8 cellular contexts compared by ENCODE assay signal in genomic region chr1:61043010-61043820, GRCh38. TPM values are rescaled to one million over a fixed set of nuclear protein-coding genes. Genes with fewer than 3 reads are reported as not detected.
DNase-seq lines count a peak whose midpoint lies in the region; ATAC-seq and TF ChIP-seq lines count a peak whose summit lies in the region.

No MANE protein-coding gene starts in this region.

- ATAC-seq in lung (ENCODE audit: insufficient read depth, low FRiP score) = peak; percentile 89

- H3K4me3 ChIP-seq in HEK293 (ENCODE audit: low read depth, low read length) (peak overlapping the region; percentile 30), ectodermal cell (ENCODE audit: insufficient read depth, low read depth, low read length) (peak overlapping the region; percentile 32), lung (peak overlapping the region; percentile 52)

- POLR2A ChIA-PET in HEK293 (lab: Yijun Ruan, JAX) = no interaction called here

- H3K36me3 ChIP-seq in HEK293 (ENCODE audit: control insufficient read depth in 2 of 2, insufficient read depth in 1 of 2, low read length in 2 of 2) (no peaks in the 10 kb centered on the region), ectodermal cell (ENCODE audit: control insufficient read depth, insufficient read depth, low read length) (no peaks in the 10 kb centered on the region), lung (ENCODE audit: control insufficient read depth in 2 of 2, insufficient read depth in 2 of 2, low read length in 2 of 2) (no peaks in the 10 kb centered on the region)

- H3K27ac ChIP-seq in HEK293 (ENCODE audit: extremely low read depth, low read depth, low read length) = no peak overlapping the region; the same call in 1 of the 2 replicates
- H3K27ac ChIP-seq in ectodermal cell (ENCODE audit: insufficient read depth, low read depth, low read length, poor library complexity, severe bottlenecking) = no peak overlapping the region
- peak overlapping the region; percentile 17 to 61 for H3K27ac ChIP-seq in lung (ENCODE audit: low read depth in 1 of 2, low read length in 1 of 2)

- CTCF ChIA-PET in HEK293 (lab: Yijun Ruan, JAX) = interaction anchor here (0.6 to 3.9 kb wide), 34 partner anchors 11 to 1199 kb away, joined by 3 to 44 read pairs (median 3); no protein-coding TSS in a partner anchor

- TF ChIP-seq CTCF in HEK293 (tag by site-specific recombination; IDR thresholded peaks at IDR 0.05) (peak; percentile 84), lung (IDR thresholded peaks at IDR 0.05; ENCODE audit: control extremely low read depth, extremely low read depth) (peak; percentile 76)

- H3K9me3 ChIP-seq in HEK293 (ENCODE audit: control insufficient read depth, insufficient read depth, low read depth, low read length) = no peaks in the 10 kb centered on the region
- H3K9me3 ChIP-seq in ectodermal cell (ENCODE audit: control insufficient read depth, low read length) = no peaks in the 10 kb centered on the region
- no peaks in the 10 kb centered on the region for H3K9me3 ChIP-seq in lung (ENCODE audit: control insufficient read depth in 2 of 2, insufficient read depth in 1 of 2, low read length in 1 of 2)

- H3K4me1 ChIP-seq in HEK293 (ENCODE audit: control insufficient read depth, insufficient read depth, low read length) = no peaks in the 10 kb centered on the region; the same call in 1 of the 2 replicates
- H3K4me1 ChIP-seq in ectodermal cell (ENCODE audit: control insufficient read depth, insufficient read depth, low read length) = no peaks in the 10 kb centered on the region
- peaks cover 0 to 2% of the 10 kb centered on the region in 2 donors for H3K4me1 ChIP-seq in lung (ENCODE audit: control insufficient read depth in 2 of 2, insufficient read depth in 2 of 2, low read length in 2 of 2)

- WGBS in ectodermal cell, 2 experiments = 4 to 5% methylated on average over 85 of the region's 85 CpGs
- 4 to 10% methylated on average over 66 to 85 of the region's 85 CpGs for WGBS in lung, 2 donors

- DNase-seq in DMS114 treated with DMSO at 0.1 percent for 48 hours (lab: John Stamatoyannopoulos, UW; ENCODE audit: unreplicated experiment) (peak; percentile 41), NCI-H2227 (lab: John Stamatoyannopoulos, UW; ENCODE audit: unreplicated experiment) (peak; percentile 82), lung (ENCODE audit: low spot score) (peak; percentile 91), SW480 (ENCODE audit: low spot score) (no peak)
- peak; percentile 69 to 72 for DNase-seq in activated CD8-positive, alpha-beta memory T cell treated with anti-CD3 and anti-CD28 coated beads for 1 hour (ENCODE audit: extremely low read depth in 1 of 2, low read depth in 1 of 2)
- peak; percentile 83 to 86 for DNase-seq in stimulated activated CD4-positive, alpha-beta T cell treated with anti-CD3 and anti-CD28 coated beads, Interleukin-4, amount 100 ng/mL, for 48 hours (ENCODE audit: low read depth in 2 of 2)

- H3K27me3 ChIP-seq in ectodermal cell (ENCODE audit: control insufficient read depth, insufficient read depth, low read length, poor library complexity, severe bottlenecking) (peaks cover 30% of the 10 kb centered on the region), lung (ENCODE audit: control insufficient read depth, insufficient read depth) (no peaks in the 10 kb centered on the region)

TF ChIP-seq in HEK293, 187 proteins besides CTCF, POLR2A, EP300 and RAD21 (continues in another document):
- TF ChIP-seq ZXDB (tag by site-specific recombination; IDR thresholded peaks at IDR 0.05) = 0 out of 2 replicates have a peak, but pooled peaks have one; percentile 19
- no peak for TF ChIP-seq ZNF169 (tag by site-specific recombination; IDR thresholded peaks at IDR 0.05)
- peak; percentile 44; the same call in 1 of the 2 replicates for TF ChIP-seq ZNF394 (tag by site-specific recombination; IDR thresholded peaks at IDR 0.05; ENCODE audit: borderline replicate concordance)
- TF ChIP-seq ZNF146 (tag by site-specific recombination; IDR thresholded peaks at IDR 0.05) = no peak
- TF ChIP-seq ZNF560 (tag by site-specific recombination; IDR thresholded peaks at IDR 0.05; ENCODE audit: borderline replicate concordance) = no peak
- TF ChIP-seq ZFP3 (tag by site-specific recombination; IDR thresholded peaks at IDR 0.05; ENCODE audit: low read depth) = no peak
- peak; percentile 60; the same call in 1 of the 2 replicates for TF ChIP-seq ZNF660 (tag by site-specific recombination; IDR thresholded peaks at IDR 0.05)
- TF ChIP-seq ZBTB10 (tag by site-specific recombination; IDR thresholded peaks at IDR 0.05) = peak; percentile 71; the same call in 1 of the 2 replicates
- no peak for TF ChIP-seq INSM2 (tag by site-specific recombination; IDR thresholded peaks at IDR 0.05)
- no peak for TF ChIP-seq SP2 (tag by site-specific recombination; IDR thresholded peaks at IDR 0.05)
- TF ChIP-seq ZNF501 (tag by site-specific recombination; IDR thresholded peaks at IDR 0.05) = peak; percentile 72; the same call in 1 of the 2 replicates
- no peak for TF ChIP-seq ZNF549 (tag by site-specific recombination; IDR thresholded peaks at IDR 0.05)
- peak; percentile 33; the same call in 1 of the 2 replicates for TF ChIP-seq ZNF324 (tag by site-specific recombination; IDR thresholded peaks at IDR 0.05)
- no peak for TF ChIP-seq ZNF747 (tag by site-specific recombination; IDR thresholded peaks at IDR 0.05)
- TF ChIP-seq ZNF350 (tag by site-specific recombination; IDR thresholded peaks at IDR 0.05) = no peak
- TF ChIP-seq ZNF112 (tag by site-specific recombination; IDR thresholded peaks at IDR 0.05) = no peak
- TF ChIP-seq YY1 (tag by site-specific recombination; IDR thresholded peaks at IDR 0.05) = no peak
- TF ChIP-seq SP3 (tag by site-specific recombination; IDR thresholded peaks at IDR 0.05) = no peak
- peak; percentile 86 for TF ChIP-seq ZBTB17 (tag by site-specific recombination; IDR thresholded peaks at IDR 0.05)
- no peak for TF ChIP-seq ZNF621 (tag by site-specific recombination; IDR thresholded peaks at IDR 0.05)
- no peak for TF ChIP-seq ZNF292 (tag by site-specific recombination; IDR thresholded peaks at IDR 0.05; ENCODE audit: borderline replicate concordance, low read depth)
- TF ChIP-seq ZNF2 (tag by site-specific recombination; IDR thresholded peaks at IDR 0.05) = peak; percentile 68; the same call in 1 of the 2 replicates
- TF ChIP-seq ZNF600 (tag by site-specific recombination; IDR thresholded peaks at IDR 0.05) = peak; percentile 86
- no peak for TF ChIP-seq KLF16 (tag by site-specific recombination; IDR thresholded peaks at IDR 0.05)
- TF ChIP-seq ZNF140 (tag by site-specific recombination; IDR thresholded peaks at IDR 0.05) = no peak
- TF ChIP-seq, protein P1, sequence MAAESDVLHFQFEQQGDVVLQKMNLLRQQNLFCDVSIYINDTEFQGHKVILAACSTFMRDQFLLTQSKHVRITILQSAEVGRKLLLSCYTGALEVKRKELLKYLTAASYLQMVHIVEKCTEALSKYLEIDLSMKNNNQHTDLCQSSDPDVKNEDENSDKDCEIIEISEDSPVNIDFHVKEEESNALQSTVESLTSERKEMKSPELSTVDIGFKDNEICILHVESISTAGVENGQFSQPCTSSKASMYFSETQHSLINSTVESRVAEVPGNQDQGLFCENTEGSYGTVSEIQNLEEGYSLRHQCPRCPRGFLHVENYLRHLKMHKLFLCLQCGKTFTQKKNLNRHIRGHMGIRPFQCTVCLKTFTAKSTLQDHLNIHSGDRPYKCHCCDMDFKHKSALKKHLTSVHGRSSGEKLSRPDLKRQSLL (tag by site-specific recombination; IDR thresholded peaks at IDR 0.05) = no peak
- peak; percentile 50; the same call in 1 of the 2 replicates for TF ChIP-seq ZBTB48 (tag by site-specific recombination; IDR thresholded peaks at IDR 0.05)

RNA-seq across cellular contexts. Expression of gene NFIA, which starts 39.1 kb away (rescaled TPM):
- polyA plus RNA-seq in ectodermal cell (2013, experiment 1 of 4) = 0.87 TPM
- 0.59 TPM for polyA plus RNA-seq in ectodermal cell (2013, experiment 2 of 4)
- 0.96 TPM for polyA plus RNA-seq in ectodermal cell (2013, experiment 3 of 4)
- 0.93 TPM for polyA plus RNA-seq in ectodermal cell (2013, experiment 4 of 4)
- 10 to 100 TPM; 60.9 to 63.4 TPM for total RNA-seq in lung
- 1 to 10 TPM; 3.0 to 7.5 TPM for polyA plus RNA-seq in lung

Comparison
In these comparisons a context has a peak if more than half of its experiments do, and no peak if none do; other contexts are left out.
1. H3K27ac ChIP-seq: peak in lung (2 of 2); none in HEK293 (single experiment) and ectodermal cell (single experiment).
2. Peak in every context shown above with its lines, with median percentiles within 50 percentile points of each other: H3K4me3 ChIP-seq.